In genomic region chr20:46985241-46985640, GRCh38 we compare ENCODE assay signal across 21 cellular contexts.
DNase-seq lines count a peak whose midpoint lies in the region; ATAC-seq, FAIRE-seq and TF ChIP-seq lines count a peak whose summit lies in the region.
"Had no signal": no experiment of that assay in that cellular context is flagged by ENCODE, and none has a peak within 500 bp of the region (broad histone marks: within the 10 kb centered on the region; RNA-seq: fewer than 3 reads in every experiment).

No MANE protein-coding gene starts in this region.

- no peak for FAIRE-seq in HepG2 (lab: Jason Lieb, UNC)
- no peak for FAIRE-seq in small intestine (lab: Jason Lieb, UNC)
- FAIRE-seq: GM12878, GM18507, GM19239, K562 had no signal

- WGBS in HepG2 (ENCODE audit: low lambda C conversion rate): 3% methylated on average over 2 of the region's 2 CpGs
- whole genome bisulfite sequencing in right lobe of liver (ENCODE audit: insufficient coverage, low coverage, low lambda C conversion rate, missing lambda C conversion rate): 41% methylated on average over 2 of the region's 2 CpGs
- WGBS in small intestine, 3 donors: 55 to 65% (median 64%) methylated on average over 2 of the region's 2 CpGs

- TF ChIP-seq RAD21 in HepG2 (CRISPR knock-in tag; IDR thresholded peaks at IDR 0.05): no peak

- H3K9me3 Mint-ChIP-seq in type B pancreatic cell: peaks cover 26% of the 10 kb centered on the region

- no peak overlapping the region for H2AFZ ChIP-seq in HepG2 (ENCODE audit: low read length)

- H4K20me1 ChIP-seq in HepG2 (ENCODE audit: insufficient read depth, low read length): no peaks in the 10 kb centered on the region

- H3K27me3 ChIP-seq in HepG2 (ENCODE audit: control insufficient read depth in 1 of 2, insufficient read depth in 2 of 2, low read length in 2 of 2) (peaks cover 0 to 16% of the 10 kb centered on the region in 2 experiments; a peak in 1 of 5 replicates), right lobe of liver (no peaks in the 10 kb centered on the region), small intestine (ENCODE audit: control insufficient read depth in 2 of 2, insufficient read depth in 2 of 2, low read length in 2 of 2) (no peaks in the 10 kb centered on the region)

- H3K27ac ChIP-seq in HepG2 (ENCODE audit: extremely low read length, insufficient read depth, low read length) (no peak overlapping the region), right lobe of liver (no peak overlapping the region), epithelial cell of prostate (peak overlapping the region; percentile 5), small intestine (ENCODE audit: low read depth in 1 of 2, low read length in 1 of 2) (no peak overlapping the region)
- H3K27ac ChIP-seq: C4-2B had no signal

- H3K4me1 Mint-ChIP-seq in type B pancreatic cell (ENCODE audit: unreplicated experiment): peaks cover 22% of the 10 kb centered on the region

- no peaks in the 10 kb centered on the region for H3K27me3 Mint-ChIP-seq in type B pancreatic cell

- H3K4me3 Mint-ChIP-seq in type B pancreatic cell: no peak overlapping the region
- H3K4me3 Mint-ChIP-seq: H9 had no signal

- ATAC-seq in HepG2: no peak
- ATAC-seq in right lobe of liver: no peak
- ATAC-seq in mucosa of descending colon: peak; percentile 32
- ATAC-seq: GM12878, K562, Panc1 had no signal

- TF ChIP-seq POLR2A in HepG2 (IDR thresholded peaks at IDR 0.05; ENCODE audit: insufficient read depth in 1 of 2, low read depth in 2 of 2, low read length in 2 of 2) (no peak), right lobe of liver (IDR thresholded peaks at IDR 0.05) (no peak)

- TF ChIP-seq EP300 in HepG2 (IDR thresholded peaks at IDR 0.05; ENCODE audit: low read depth in 2 of 2, low read length in 2 of 2) (no peak; a peak in 1 of 4 replicates), HepG2 (CRISPR knock-in tag; IDR thresholded peaks at IDR 0.05; ENCODE audit: borderline replicate concordance) (no peak)

- no peaks in the 10 kb centered on the region for H3K9me3 ChIP-seq in HepG2 (ENCODE audit: low read length)
- H3K9me3 ChIP-seq in right lobe of liver: no peaks in the 10 kb centered on the region
- no peaks in the 10 kb centered on the region for H3K9me3 ChIP-seq in mucosa of descending colon
- H3K9me3 ChIP-seq in small intestine (ENCODE audit: control insufficient read depth, low read depth): no peaks in the 10 kb centered on the region
- H3K9me3 ChIP-seq: SK-N-SH had no signal

- H3K9ac ChIP-seq in HepG2 (ENCODE audit: insufficient read depth, low read depth, low read length): no peak overlapping the region
- H3K9ac ChIP-seq: SK-N-SH had no signal

- peaks cover 8% of the 10 kb centered on the region for H3K36me3 Mint-ChIP-seq in type B pancreatic cell

- no peak overlapping the region for H3K4me2 ChIP-seq in HepG2 (ENCODE audit: low read depth, low read length)
- H3K4me2 ChIP-seq: SK-N-SH had no signal

- no TSS peak for BruUV-seq in HepG2 (replicated peaks; lab: Mats Ljungman, UMichigan)

- H3K36me3 ChIP-seq in HepG2 (replicated peaks in 1 of 2; ENCODE audit: control insufficient read depth in 1 of 2, insufficient read depth in 2 of 2, low read length in 2 of 2): no peaks in the 10 kb centered on the region
- no peaks in the 10 kb centered on the region for H3K36me3 ChIP-seq in right lobe of liver
- no peaks in the 10 kb centered on the region for H3K36me3 ChIP-seq in mucosa of descending colon (ENCODE audit: low read depth)
- no peaks in the 10 kb centered on the region for H3K36me3 ChIP-seq in small intestine (ENCODE audit: control insufficient read depth in 2 of 2, insufficient read depth in 2 of 2, low read length in 2 of 2)

- CTCF ChIA-PET in HepG2 (lab: Yijun Ruan, JAX; ENCODE audit: low intra/inter-chr PET ratio, low total read pairs): no interaction called here

- H3K4me3 ChIP-seq in HepG2 (replicated peaks in 1 of 3; ENCODE audit: insufficient read depth in 1 of 3, low read depth in 2 of 3, low read length in 3 of 3): no peak overlapping the region
- no peak overlapping the region for H3K4me3 ChIP-seq in right lobe of liver
- H3K4me3 ChIP-seq in mucosa of descending colon: no peak overlapping the region
- no peak overlapping the region for H3K4me3 ChIP-seq in small intestine (ENCODE audit: low read depth in 1 of 2, low read length in 2 of 2)
- H3K4me3 ChIP-seq: GM12878, K562 had no signal

- no peak for DNase-seq in HepG2 (ENCODE audit: low spot score)
- no peak for DNase-seq in right lobe of liver
- DNase-seq in epithelial cell of prostate (ENCODE audit: low read depth, low spot score): no peak
- DNase-seq in mucosa of descending colon: no peak
- DNase-seq in type B pancreatic cell (ENCODE audit: extremely low spot score, unreplicated experiment): no peak
- DNase-seq in middle frontal gyrus (ENCODE audit: extremely low spot score, low spot score): no peak
- no peak for DNase-seq in ecto neural progenitor cell (ENCODE audit: low spot score)
- no peak for DNase-seq in small intestine
- DNase-seq: H9, NCI-H1105 treated with DMSO at 0.1 percent for 48 hours, NCI-H1930, NCI-H226, NCI-H774, Right ventricle myocardium superior, SK-N-SH had no signal

- POLR2A ChIA-PET in HepG2 (lab: Yijun Ruan, JAX): no interaction called here

- H3K79me2 ChIP-seq in HepG2 (ENCODE audit: insufficient read depth, low read length): no peaks in the 10 kb centered on the region

- in situ Hi-C loops in HepG2 (cut with HindIII; ENCODE audit: extremely low pct_ligation_motif_present, low pct_unique_long_range_greater_than_20kb): no loop called here

- H3K27ac Mint-ChIP-seq in type B pancreatic cell: peak overlapping the region; percentile 39
- H3K27ac Mint-ChIP-seq: H9 had no signal

- intact Hi-C loops in HepG2 (cut with micrococcal nuclease; ENCODE audit: unreplicated experiment): no loop called here
- intact Hi-C loops in right lobe of liver (cut with DNase I): no loop called here
- intact Hi-C loops in mucosa of descending colon (cut with DNase I, micrococcal nuclease): no loop called here

- H3K4me1 ChIP-seq in HepG2 (ENCODE audit: insufficient read depth, low read length) (no peaks in the 10 kb centered on the region), right lobe of liver (no peaks in the 10 kb centered on the region), mucosa of descending colon (ENCODE audit: low read depth) (peaks cover 4% of the 10 kb centered on the region), small intestine (ENCODE audit: control insufficient read depth in 2 of 2, insufficient read depth in 1 of 2, low read depth in 1 of 2, low read length in 1 of 2) (no peaks in the 10 kb centered on the region)

- no peak for TF ChIP-seq CTCF in HepG2 (CRISPR knock-in tag; IDR thresholded peaks at IDR 0.05)
- no peak for TF ChIP-seq CTCF in right lobe of liver (IDR thresholded peaks at IDR 0.05)
- TF ChIP-seq CTCF in mucosa of descending colon (IDR thresholded peaks at IDR 0.05): no peak
- no peak for TF ChIP-seq CTCF in type B pancreatic cell (conservative IDR thresholded peaks at IDR 0.05)

TF ChIP-seq in HepG2, 621 proteins besides CTCF, POLR2A, EP300 and RAD21 (continues in another document):
- TF ChIP-seq RBM39 (IDR thresholded peaks at IDR 0.05; ENCODE audit: low read depth, low read length, poor library complexity, severe bottlenecking): no peak
- no peak for TF ChIP-seq FOXP1 (IDR thresholded peaks at IDR 0.05)
- peak; percentile 57; the same call in 1 of the 2 replicates for TF ChIP-seq FOXP1 (CRISPR knock-in tag; IDR thresholded peaks at IDR 0.05)
- TF ChIP-seq ZNF576 (CRISPR knock-in tag; IDR thresholded peaks at IDR 0.05): no peak
- TF ChIP-seq FOXA3 (CRISPR knock-in tag; IDR thresholded peaks at IDR 0.05): peak; percentile 39; the same call in 1 of the 2 replicates
- no peak for TF ChIP-seq ZNF891 (CRISPR knock-in tag; IDR thresholded peaks at IDR 0.05)
- no peak for TF ChIP-seq ELF4 (CRISPR knock-in tag; IDR thresholded peaks at IDR 0.05; ENCODE audit: borderline replicate concordance)
